ENCODE assay signal across 13 cellular contexts in the genomic region with DNA sequence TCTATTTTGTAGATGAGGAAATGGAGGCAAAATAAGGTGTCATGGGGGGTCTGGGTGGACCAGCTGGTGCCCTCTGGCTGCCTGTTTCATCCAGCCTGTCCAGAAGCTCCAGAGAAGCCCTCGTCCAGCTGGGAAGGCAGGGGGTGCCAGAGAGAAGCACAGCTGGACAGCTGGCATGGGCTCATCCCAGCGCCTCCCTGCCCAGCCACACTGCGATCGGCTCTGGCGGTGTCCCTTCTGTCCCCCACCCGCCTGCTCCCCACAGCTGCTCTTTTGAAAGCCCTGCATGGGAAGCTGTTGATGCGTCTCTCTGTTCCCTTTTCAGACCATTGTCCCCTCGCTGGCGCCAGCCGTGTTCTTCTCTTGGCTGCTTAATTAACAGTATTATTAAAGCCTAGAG.
DNase-seq lines count a peak whose midpoint lies in the region; ATAC-seq and TF ChIP-seq lines count a peak whose summit lies in the region.
"Had no signal": no experiment of that assay in that cellular context is flagged by ENCODE, and none has a peak within 500 bp of the region (broad histone marks: within the 10 kb centered on the region; RNA-seq: fewer than 3 reads in every experiment).

No MANE protein-coding gene starts in this region.

- H3K27ac Mint-ChIP-seq in nephron progenitor cell: no peak overlapping the region
- H3K27ac Mint-ChIP-seq: activated CD8-positive, alpha-beta T cell treated with anti-CD3 and anti-CD28 coated beads, Interleukin-2, amount 10 ng/mL, durations not matched to agents 7 days and 5 days; progenitor cell of endocrine pancreas; T-helper 17 cell had no signal

- no peak for TF ChIP-seq POLR2A in gastroesophageal sphincter (IDR thresholded peaks at IDR 0.05)

- 92% methylated on average over 5 of the region's 10 CpGs; no CpG with 5 or more reads in 1 of the 2 donors for WGBS in gastroesophageal sphincter (ENCODE audit: low coverage in 1 of 2), 2 donors

- POLR2A ChIA-PET in HEK293 (lab: Yijun Ruan, JAX): no interaction called here

- H3K4me3 Mint-ChIP-seq in nephron progenitor cell: no peak overlapping the region
- H3K4me3 Mint-ChIP-seq: activated CD8-positive, alpha-beta T cell treated with anti-CD3 and anti-CD28 coated beads, Interleukin-2, amount 10 ng/mL, durations not matched to agents 7 days and 5 days; T-helper 17 cell had no signal

- peaks cover 60% of the 10 kb centered on the region for H3K27me3 Mint-ChIP-seq in nephron progenitor cell (ENCODE audit: low read depth, poor library complexity)

- H3K36me3 Mint-ChIP-seq in nephron progenitor cell (ENCODE audit: low read depth): no peaks in the 10 kb centered on the region

- TF ChIP-seq CTCF in HEK293 (tag by site-specific recombination; IDR thresholded peaks at IDR 0.05) (0 out of 2 replicates have a peak, but pooled peaks have one; percentile 25), gastroesophageal sphincter (IDR thresholded peaks at IDR 0.05) (peak in 3 of 4 experiments; percentile 11 to 49 (median 13)), retinal pigment epithelial cell (conservative IDR thresholded peaks at IDR 0.05; ENCODE audit: low read depth, low read length) (peak; percentile 27), nephron progenitor cell (IDR thresholded peaks at IDR 0.05) (no peak)

- H3K9me3 ChIP-seq in HEK293 (ENCODE audit: control insufficient read depth, insufficient read depth, low read depth, low read length) (no peaks in the 10 kb centered on the region), gastroesophageal sphincter (no peaks in the 10 kb centered on the region)

- no peak for ATAC-seq in gastroesophageal sphincter
- ATAC-seq: activated CD8-positive, alpha-beta T cell treated with anti-CD3 and anti-CD28 coated beads, Interleukin-2, amount 10 ng/mL, durations not matched to agents 7 days and 5 days; T-helper 17 cell had no signal

- H3K27ac ChIP-seq in HEK293 (ENCODE audit: extremely low read depth, low read depth, low read length) (no peak overlapping the region), gastroesophageal sphincter (no peak overlapping the region)

- TF ChIP-seq EP300 in gastroesophageal sphincter (IDR thresholded peaks at IDR 0.05): no peak

- peak; percentile 38 for DNase-seq in SK-MEL-5 (ENCODE audit: low read depth, low spot score)
- no peak for DNase-seq in retinal pigment epithelial cell (ENCODE audit: low read depth)
- DNase-seq in COLO668 (lab: John Stamatoyannopoulos, UW; ENCODE audit: unreplicated experiment): no peak
- no peak for DNase-seq in EL
- DNase-seq in NCI-H1436 (lab: John Stamatoyannopoulos, UW): no peak
- no peak for DNase-seq in nephron progenitor cell
- DNase-seq: activated CD8-positive, alpha-beta T cell treated with anti-CD3 and anti-CD28 coated beads, Interleukin-2, amount 10 ng/mL, durations not matched to agents 7 days and 5 days; activated naive CD4-positive, alpha-beta T cell treated with anti-CD3 and anti-CD28 coated beads, Interleukin-2, amount 50 U/mL, for 16 hours; islet precursor cell; T-helper 17 cell had no signal

- H3K4me3 ChIP-seq in HEK293 (ENCODE audit: low read depth, low read length) (no peak overlapping the region), gastroesophageal sphincter (no peak overlapping the region), retinal pigment epithelial cell (ENCODE audit: low read length) (no peak overlapping the region)

- H3K4me1 ChIP-seq in HEK293 (ENCODE audit: control insufficient read depth, insufficient read depth, low read length) (peaks cover 18% of the 10 kb centered on the region), gastroesophageal sphincter (peaks cover 0 to 25% (median 0%) of the 10 kb centered on the region in 3 donors)

- H3K36me3 ChIP-seq in HEK293 (ENCODE audit: control insufficient read depth in 2 of 2, insufficient read depth in 1 of 2, low read length in 2 of 2) (no peaks in the 10 kb centered on the region), gastroesophageal sphincter (no peaks in the 10 kb centered on the region)

- peaks cover 45% of the 10 kb centered on the region for H3K4me1 Mint-ChIP-seq in nephron progenitor cell
- H3K4me1 Mint-ChIP-seq: T-helper 17 cell had no signal

- CTCF ChIA-PET in HEK293 (lab: Yijun Ruan, JAX): interaction anchor here (0.6 kb wide), 1 partner anchor 164 kb away, joined by 3 read pairs; no protein-coding TSS in a partner anchor

- H3K27me3 ChIP-seq in gastroesophageal sphincter: peaks cover 9% of the 10 kb centered on the region

- H3K9me3 Mint-ChIP-seq in nephron progenitor cell: no peaks in the 10 kb centered on the region

- in situ Hi-C loops in SK-MEL-5 (cut with HindIII; ENCODE audit: low pct_unique_long_range_greater_than_20kb, low sequenced_read_pairs): no loop called here

TF ChIP-seq in HEK293, 187 proteins besides CTCF, POLR2A, EP300 and RAD21:
- TF ChIP-seq ZNF48 (tag by site-specific recombination; IDR thresholded peaks at IDR 0.05) (no peak), ZIC2 (tag by site-specific recombination; IDR thresholded peaks at IDR 0.05) (0 out of 2 replicates have a peak, but pooled peaks have one; percentile 23), ZBTB17 (tag by site-specific recombination; IDR thresholded peaks at IDR 0.05) (0 out of 2 replicates have a peak, but pooled peaks have one; percentile 0), ZNF341 (tag by site-specific recombination; IDR thresholded peaks at IDR 0.05; ENCODE audit: low read depth) (peak; percentile 45)
